ENCODE assay signal across 24 cellular contexts in the genomic region with DNA sequence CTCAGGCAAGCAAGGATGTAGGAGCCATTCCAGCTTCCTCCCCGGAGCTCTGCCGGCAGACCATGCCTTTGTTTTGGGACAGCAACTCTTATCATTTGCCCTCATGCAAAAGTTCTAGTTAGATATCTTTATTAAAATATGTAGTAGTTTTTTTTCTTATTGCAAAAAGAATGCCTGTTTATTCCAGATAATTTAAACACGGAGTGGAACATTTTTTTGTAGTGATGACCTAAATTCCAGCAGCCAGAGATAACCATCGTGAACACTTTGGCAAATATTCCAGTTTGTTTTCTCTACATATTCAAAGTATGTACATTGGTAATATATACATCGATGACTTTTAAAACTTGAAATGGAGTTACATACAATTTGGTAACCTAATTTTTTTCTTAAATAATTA. TPM values are rescaled to one million over a fixed set of nuclear protein-coding genes. Genes with fewer than 3 reads are reported as not detected.
"Had no signal": no experiment of that assay in that cellular context is flagged by ENCODE, and none has a peak within 500 bp of the region (broad histone marks: within the 10 kb centered on the region; RNA-seq: fewer than 3 reads in every experiment).

No MANE protein-coding gene starts in this region.

- H3K36me3 Mint-ChIP-seq: activated naive CD8-positive, alpha-beta T cell treated with anti-CD3 and anti-CD28 coated beads for 36 hours; naive B cell; stimulated activated naive B cell treated with anti-CD40 and anti-IgM and Interleukin-4, amounts not matched to agents 10 μg/mL and 1 μg/mL and 100 μg/mL, for 72 hours had no signal

- H3K4me1 ChIP-seq: upper lobe of right lung had no signal

- H3K9me3 Mint-ChIP-seq: activated B cell treated with CpG ODN at 0.5 μM for 24 hours; activated naive CD8-positive, alpha-beta T cell treated with anti-CD3 and anti-CD28 coated beads for 36 hours; activated T-cell treated with anti-CD3 and anti-CD28 coated beads, Interleukin-2, amount 50 U/mL, for 4 hours; activated T-helper 2 cell treated with anti-CD3 and anti-CD28 coated beads, Interferon-gamma antibody, Interleukin-2, Interleukin-4, amounts not matched to agents 10 μg/mL and 5 μg/mL and 100 μg/mL, durations not matched to agents 14 hours and 24 hours and 36 hours had no signal

- H3K27me3 ChIP-seq: cardiac muscle cell, gastrocnemius medialis, sigmoid colon, upper lobe of right lung had no signal

- DNase-seq: activated B cell treated with CpG ODN at 0.5 μM for 24 hours; activated CD4-positive, alpha-beta T cell treated with anti-CD3 and anti-CD28 coated beads for 36 hours; activated CD4-positive, alpha-beta T cell treated with anti-CD3 and anti-CD28 coated beads, Interleukin-2, amount 50 U/mL, for 48 hours; activated CD8-positive, alpha-beta memory T cell treated with anti-CD3 and anti-CD28 coated beads, Interleukin-2, amount 50 U/mL, for 48 hours; activated naive CD4-positive, alpha-beta T cell treated with Interleukin-2 at 50 U/mL for 16 hours; activated naive CD8-positive, alpha-beta T cell treated with anti-CD3 and anti-CD28 coated beads for 36 hours; activated T-cell treated with anti-CD3 and anti-CD28 coated beads, Interleukin-2, amount 50 U/mL, for 4 hours; amygdala; effector memory CD4-positive, alpha-beta T cell; gastrocnemius medialis; islet precursor cell; left cardiac atrium; lower lobe of right lung; naive B cell; sigmoid colon; stimulated activated CD4-positive, alpha-beta T cell treated with anti-CD3 and anti-CD28 coated beads, Interleukin-2, amount 100 ng/mL, for 48 hours; stimulated activated CD8-positive, alpha-beta memory T cell treated with anti-CD3 and anti-CD28 coated beads, Interleukin-4, amount 100 ng/mL, for 48 hours; stimulated activated naive B cell treated with anti-CD40 and anti-IgM and Interleukin-4, amounts not matched to agents 10 μg/mL and 1 μg/mL and 100 μg/mL, for 72 hours; SW 1271; T-helper 17 cell; upper lobe of right lung had no signal

- H3K27ac Mint-ChIP-seq: activated B cell treated with CpG ODN at 0.5 μM for 24 hours; activated CD4-positive, alpha-beta T cell treated with anti-CD3 and anti-CD28 coated beads for 36 hours; activated naive CD8-positive, alpha-beta T cell treated with anti-CD3 and anti-CD28 coated beads for 36 hours; activated T-helper 2 cell treated with anti-CD3 and anti-CD28 coated beads, Interferon-gamma antibody, Interleukin-2, Interleukin-4, amounts not matched to agents 10 μg/mL and 5 μg/mL and 100 μg/mL, durations not matched to agents 14 hours and 24 hours and 36 hours; stimulated activated naive B cell treated with anti-CD40 and anti-IgM and Interleukin-4, amounts not matched to agents 10 μg/mL and 1 μg/mL and 100 μg/mL, for 72 hours; T-helper 17 cell had no signal

- H3K27ac ChIP-seq: cardiac muscle cell, gastrocnemius medialis, lower lobe of right lung, thoracic aorta, upper lobe of right lung had no signal

- H3K4me3 ChIP-seq: cardiac muscle cell, gastrocnemius medialis, lower lobe of right lung, sigmoid colon, thoracic aorta, upper lobe of right lung had no signal

- H3K36me3 ChIP-seq: cardiac muscle cell, gastrocnemius medialis, thoracic aorta had no signal

- H3K4me1 Mint-ChIP-seq: activated B cell treated with CpG ODN at 0.5 μM for 24 hours; activated CD4-positive, alpha-beta T cell treated with anti-CD3 and anti-CD28 coated beads for 36 hours; activated naive CD8-positive, alpha-beta T cell treated with anti-CD3 and anti-CD28 coated beads for 36 hours; naive B cell; stimulated activated naive B cell treated with anti-CD40 and anti-IgM and Interleukin-4, amounts not matched to agents 10 μg/mL and 1 μg/mL and 100 μg/mL, for 72 hours; T-helper 17 cell had no signal

- H3K9me3 ChIP-seq: gastrocnemius medialis, lower lobe of right lung, sigmoid colon, thoracic aorta, upper lobe of right lung had no signal

- H3K4me3 Mint-ChIP-seq: activated B cell treated with CpG ODN at 0.5 μM for 24 hours; activated CD4-positive, alpha-beta T cell treated with anti-CD3 and anti-CD28 coated beads for 36 hours; activated naive CD8-positive, alpha-beta T cell treated with anti-CD3 and anti-CD28 coated beads for 36 hours; activated T-cell treated with anti-CD3 and anti-CD28 coated beads, Interleukin-2, amount 50 U/mL, for 4 hours; naive B cell; stimulated activated naive B cell treated with anti-CD40 and anti-IgM and Interleukin-4, amounts not matched to agents 10 μg/mL and 1 μg/mL and 100 μg/mL, for 72 hours; T-helper 17 cell had no signal

- H3K27me3 Mint-ChIP-seq: activated CD4-positive, alpha-beta T cell treated with anti-CD3 and anti-CD28 coated beads for 36 hours; activated naive CD8-positive, alpha-beta T cell treated with anti-CD3 and anti-CD28 coated beads for 36 hours; T-helper 17 cell had no signal

RNA-seq across cellular contexts. Expression of gene CRISPLD2, which starts 54.8 kb away (rescaled TPM):
- total RNA-seq: activated B cell treated with CpG ODN at 0.5 μM for 24 hours; activated naive CD8-positive, alpha-beta T cell treated with anti-CD3 and anti-CD28 coated beads for 36 hours had no signal
